ENCODE assay signal across 2 cellular contexts in genomic region chr2:15241929-15242328, GRCh38.
TF ChIP-seq lines count a peak whose summit lies in the region.

No MANE protein-coding gene starts in this region.

TF ChIP-seq in HepG2, 621 proteins besides CTCF, POLR2A, EP300 and RAD21 (continued from another document):
- TF ChIP-seq, protein P1, sequence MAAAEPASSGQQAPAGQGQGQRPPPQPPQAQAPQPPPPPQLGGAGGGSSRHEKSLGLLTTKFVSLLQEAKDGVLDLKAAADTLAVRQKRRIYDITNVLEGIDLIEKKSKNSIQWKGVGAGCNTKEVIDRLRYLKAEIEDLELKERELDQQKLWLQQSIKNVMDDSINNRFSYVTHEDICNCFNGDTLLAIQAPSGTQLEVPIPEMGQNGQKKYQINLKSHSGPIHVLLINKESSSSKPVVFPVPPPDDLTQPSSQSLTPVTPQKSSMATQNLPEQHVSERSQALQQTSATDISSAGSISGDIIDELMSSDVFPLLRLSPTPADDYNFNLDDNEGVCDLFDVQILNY (CRISPR knock-in tag; conservative IDR thresholded peaks at IDR 0.05) = no peak
- TF ChIP-seq MAFK (conservative IDR thresholded peaks at IDR 0.05 in 1 of 2, IDR thresholded peaks at IDR 0.05 in 1 of 2; ENCODE audit: low read length in 2 of 2) = peak; percentile 98
- no peak for TF ChIP-seq ZNF549 (CRISPR knock-in tag; IDR thresholded peaks at IDR 0.05)
- TF ChIP-seq KMT2B (CRISPR knock-in tag; IDR thresholded peaks at IDR 0.05) = no peak
- TF ChIP-seq ZNF761 (CRISPR knock-in tag; conservative IDR thresholded peaks at IDR 0.05) = no peak

TF ChIP-seq in K562, 482 proteins besides CTCF, POLR2A, EP300 and RAD21 (continued from another document):
- TF ChIP-seq C11orf30 (IDR thresholded peaks at IDR 0.05; ENCODE audit: low read depth) (peak; percentile 81), ZNF316 (IDR thresholded peaks at IDR 0.05) (peak; percentile 92), ZNF280B (CRISPR knock-in tag; IDR thresholded peaks at IDR 0.05) (no peak), MAFK (IDR thresholded peaks at IDR 0.05; ENCODE audit: low read length) (peak; percentile 92)
